Comparison of ENCODE assay signal across 8 cellular contexts in the genomic region with DNA sequence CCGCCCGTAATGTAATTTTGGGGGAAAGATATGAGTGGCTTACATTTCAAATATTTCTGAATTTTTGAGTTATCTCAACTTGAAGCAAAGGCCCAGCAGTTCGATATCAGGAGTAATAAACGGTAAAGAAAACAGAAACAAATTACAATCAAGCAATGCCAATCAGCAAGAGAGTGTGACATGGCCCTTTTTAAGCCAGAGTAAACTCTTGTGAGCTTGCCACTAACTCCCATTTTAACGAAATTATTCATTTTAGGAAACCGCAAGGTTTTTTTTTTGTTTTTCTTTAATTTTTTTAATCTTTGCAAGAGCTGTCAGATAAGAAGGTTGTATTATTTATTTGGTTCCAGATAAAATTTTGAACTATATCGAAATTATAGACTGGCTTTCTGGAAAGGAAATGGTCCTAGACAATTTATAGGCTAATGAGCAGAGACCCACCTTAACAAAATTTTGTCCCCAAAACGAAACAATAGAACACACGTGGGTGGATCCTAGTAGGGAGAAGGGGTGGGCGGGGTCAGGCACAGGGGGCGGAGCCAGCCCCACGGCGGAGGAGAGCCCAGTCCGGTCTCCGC. TPM values are rescaled to one million over a fixed set of nuclear protein-coding genes. Genes with fewer than 3 reads are reported as not detected.
DNase-seq lines count a peak whose midpoint lies in the region; ATAC-seq, FAIRE-seq and TF ChIP-seq lines count a peak whose summit lies in the region.

No MANE protein-coding gene starts in this region.

- H2BK20ac ChIP-seq in H1 (ENCODE audit: low read length), result no peak overlapping the region

- H2AFZ ChIP-seq in H1 (ENCODE audit: low read length), result no peak overlapping the region

- no peaks in the 10 kb centered on the region for H4K20me1 ChIP-seq in H1 (replicated peaks in 1 of 2; ENCODE audit: control insufficient read depth in 1 of 2, insufficient read depth in 2 of 2, low read length in 2 of 2)

- no peak for TF ChIP-seq POLR2A in A549 (IDR thresholded peaks at IDR 0.05; ENCODE audit: low read length)
- no peak for TF ChIP-seq POLR2A in H1 (IDR thresholded peaks at IDR 0.05; ENCODE audit: control extremely low read depth in 1 of 2, low read depth in 2 of 2, low read length in 2 of 2)

- 2% methylated on average over 14 of the region's 15 CpGs for WGBS in A549 (ENCODE audit: missing lambda C conversion rate)
- 35% methylated on average over 13 of the region's 15 CpGs; no CpG with 5 or more reads in 1 of the 2 experiments for WGBS in H1 (ENCODE audit: extremely low coverage in 1 of 2, insufficient coverage in 1 of 2, insufficient read length in 1 of 2, insufficient replicate concordance in 2 of 2, low coverage in 1 of 2, low lambda C conversion rate in 2 of 2, missing lambda C conversion rate in 1 of 2), 2 experiments

- no peak overlapping the region for H2AK5ac ChIP-seq in H1 (ENCODE audit: low read depth, low read length)

- no peaks in the 10 kb centered on the region for H3K79me1 ChIP-seq in H1 (ENCODE audit: low read depth, low read length)

- H4K91ac ChIP-seq in H1 (replicated peaks; ENCODE audit: insufficient read length, low read length), result no peak overlapping the region

- H3K4me1 ChIP-seq in A549 (peaks cover 13% of the 10 kb centered on the region), H1 (replicated peaks in 1 of 4; ENCODE audit: control insufficient read depth in 3 of 4, insufficient read depth in 4 of 4, low read length in 3 of 4) (no peaks in the 10 kb centered on the region), neutrophil (ENCODE audit: control insufficient read depth in 1 of 2, insufficient read depth in 1 of 2, low read depth in 1 of 2, low read length in 1 of 2) (peaks cover 6 to 17% of the 10 kb centered on the region in 2 experiments)

- no peak; a peak in 1 of 6 replicates for ATAC-seq in A549

- TF ChIP-seq EP300 in A549 (IDR thresholded peaks at IDR 0.05), result no peak
- no peak for TF ChIP-seq EP300 in H1 (IDR thresholded peaks at IDR 0.05; ENCODE audit: borderline replicate concordance in 1 of 2, low read depth in 2 of 2, low read length in 2 of 2)

- CTCF ChIA-PET in A549 (lab: Yijun Ruan, JAX), result interaction anchor here (0.7 to 1.1 kb wide), 2 partner anchors 117 to 304 kb away, joined by 3 to 8 read pairs; no protein-coding TSS in a partner anchor
- CTCF ChIA-PET in H1 (lab: Charles Lee; ENCODE audit: partially characterized antibody), result interaction anchor here (0.6 kb wide), 1 partner anchor 70 kb away, joined by 3 read pairs; no protein-coding TSS in a partner anchor

- H3K14ac ChIP-seq in H1 (ENCODE audit: insufficient read length), result no peak overlapping the region

- TF ChIP-seq RAD21 in A549 (conservative IDR thresholded peaks at IDR 0.05 in 1 of 2, IDR thresholded peaks at IDR 0.05 in 1 of 2) (no peak), H1 (IDR thresholded peaks at IDR 0.05 in 1 of 2, conservative IDR thresholded peaks at IDR 0.05 in 1 of 2; ENCODE audit: low read depth in 2 of 2, low read length in 2 of 2) (no peak)

- H4K8ac ChIP-seq in H1 (ENCODE audit: extremely low read depth, insufficient read depth, low read length), result peak overlapping the region; percentile 98; the same call in 1 of the 2 replicates

- no peak overlapping the region for H3K4ac ChIP-seq in H1 (replicated peaks; ENCODE audit: insufficient read length, low read depth, low read length)

- H3K27ac ChIP-seq in A549 (peak overlapping the region; percentile 92 to 95), H1 (ENCODE audit: low read depth, low read length) (peak overlapping the region; percentile 96; the same call in 1 of the 2 replicates), neutrophil (peak overlapping the region; percentile 89)

- POLR2A ChIA-PET in A549 (lab: Yijun Ruan, JAX) (interaction anchor here (0.6 to 1.8 kb wide), 5 partner anchors 12 to 124 kb away, joined by 3 to 9 read pairs (median 5); a partner anchor contains a TSS), H1 (lab: Charles Lee; ENCODE audit: partially characterized antibody) (interaction anchor here (0.8 to 1.9 kb wide), 8 partner anchors 10 to 33 kb away, joined by 3 to 7 read pairs (median 6); a partner anchor contains a TSS)

- H2BK15ac ChIP-seq in H1 (ENCODE audit: low read length), result no peak overlapping the region

- no peak overlapping the region for H3K56ac ChIP-seq in H1 (replicated peaks; ENCODE audit: insufficient read length, low read depth, low read length)

- H4K5ac ChIP-seq in H1 (ENCODE audit: insufficient read length, low read depth, low read length), result no peak overlapping the region

- H3K9me3 ChIP-seq in A549 (no peaks in the 10 kb centered on the region), H1 (ENCODE audit: insufficient read depth in 2 of 2, low read depth in 1 of 2, low read length in 1 of 2) (peaks cover 0 to 6% of the 10 kb centered on the region in 2 experiments; a peak in 2 of 4 replicates), neutrophil (no peaks in the 10 kb centered on the region)

- no peak overlapping the region for H3K23ac ChIP-seq in H1 (ENCODE audit: insufficient read length)

- H3K4me3 ChIP-seq in A549, result peak overlapping the region; percentile 79
- H3K4me3 ChIP-seq in WI38 (ENCODE audit: low read depth, low read length), result peak overlapping the region; percentile 95
- peak overlapping the region; percentile 89 to 99 (median 96) for H3K4me3 ChIP-seq in H1 (ENCODE audit: extremely low read depth in 1 of 4, insufficient read depth in 2 of 4, low read depth in 3 of 4, low read length in 4 of 4)
- H3K4me3 ChIP-seq in neutrophil (ENCODE audit: low read depth in 1 of 2, low read length in 1 of 2), result peak overlapping the region; percentile 83 to 86

- no peak overlapping the region; the same call in 1 of the 2 replicates for H2BK12ac ChIP-seq in H1 (ENCODE audit: low read depth, low read length)

- TF ChIP-seq CTCF in A549 (IDR thresholded peaks at IDR 0.05) (no peak; the same call in 2 of the 3 replicates), WI38 (IDR thresholded peaks at IDR 0.05; ENCODE audit: low read depth, low read length) (no peak), H1 (IDR thresholded peaks at IDR 0.05; ENCODE audit: control extremely low read depth in 1 of 3, insufficient read depth in 1 of 3, low read depth in 1 of 3, low read length in 3 of 3) (no peak), neutrophil (IDR thresholded peaks at IDR 0.05) (no peak)

- FAIRE-seq in A549 (lab: Jason Lieb, UNC) (no peak), H1 (lab: Jason Lieb, UNC) (no peak)

- H3K18ac ChIP-seq in H1 (ENCODE audit: extremely low read depth, low read length), result no peak overlapping the region

- peak overlapping the region; percentile 98; the same call in 1 of the 2 replicates for H2BK5ac ChIP-seq in H1 (ENCODE audit: low read depth, low read length)

- H3K4me2 ChIP-seq in A549, result peak overlapping the region; percentile 88
- H3K4me2 ChIP-seq in H1 (ENCODE audit: insufficient read depth in 1 of 2, low read depth in 2 of 2, low read length in 2 of 2), result peak overlapping the region; percentile 70 to 71; a peak in 3 of 4 replicates

- peaks cover 6% of the 10 kb centered on the region; the same call in 1 of the 2 replicates for H3K23me2 ChIP-seq in H1 (ENCODE audit: low read depth, low read length)

- H3K9ac ChIP-seq in H1 (replicated peaks in 1 of 4; ENCODE audit: extremely low read depth in 1 of 4, low read depth in 3 of 4, low read length in 3 of 4), result peak overlapping the region in 2 of 4 experiments; percentile 96 to 97; a peak in 5 of 7 replicates

- peaks cover 0 to 22% of the 10 kb centered on the region in 2 experiments; a peak in 3 of 4 replicates for H3K79me2 ChIP-seq in H1 (ENCODE audit: control insufficient read depth in 1 of 2, insufficient read depth in 2 of 2, low read length in 2 of 2)

- no peak overlapping the region for H2BK120ac ChIP-seq in H1 (replicated peaks; ENCODE audit: low read depth, low read length)

- DNase-seq in A549 (ENCODE audit: low read depth in 1 of 2, low spot score in 1 of 2) (peak in 1 of 2 experiments; percentile 95), GM19238 (ENCODE audit: insufficient read length, low spot score) (peak; percentile 93), H1 (ENCODE audit: low read depth in 1 of 2, low spot score in 2 of 2) (no peak), C1 segment of cervical spinal cord (lab: John Stamatoyannopoulos, UW) (no peak), SHP77 (lab: John Stamatoyannopoulos, UW) (no peak), LoVo (ENCODE audit: low spot score) (no peak)

- H3K36me3 ChIP-seq in H1 (ENCODE audit: control insufficient read depth in 2 of 4, insufficient read depth in 4 of 4, low read length in 3 of 4) (peaks cover 0 to 7% (median 0%) of the 10 kb centered on the region in 4 experiments; a peak in 2 of 8 replicates), neutrophil (no peaks in the 10 kb centered on the region)

- H3K27me3 ChIP-seq in H1 (replicated peaks in 1 of 4; ENCODE audit: control insufficient read depth in 3 of 4, extremely low read depth in 1 of 4, insufficient read depth in 3 of 4, low read length in 3 of 4), result no peaks in the 10 kb centered on the region
- H3K27me3 ChIP-seq in neutrophil, result no peaks in the 10 kb centered on the region

RNA-seq across cellular contexts. Expression of a gene that starts 17.4 kb away (rescaled TPM):
- 115 and 118 TPM in 2 replicates for polyA plus RNA-seq in A549 (2011; rRNA removed)
- polyA plus RNA-seq in A549 (2012; cell fraction: cytosol; rRNA removed), result 22.7 and 23.7 TPM in 2 replicates
- 7.8 and 13.5 TPM in 2 replicates for polyA plus RNA-seq in A549 (2012; cell fraction: nucleus; rRNA removed)
- polyA plus RNA-seq in A549 (2017; fragmentation: RNase III; extraction: RNeasy Plus Mini Kit Qiagen cat#74134 plus additional on column Dnase treatment), result 62.7 to 66.4 TPM (median 63.6 TPM) in 3 replicates
- 26.1 and 77.0 TPM in 2 replicates for polyA minus RNA-seq in A549 (2011; rRNA and poly(A)+ RNA removed)
- total RNA-seq in H1 (2021; fragmentation: NEBNext Ultra II Directional; extraction: Animal tissue kit (Norgen Biotek cat#: 25700)), result 52.1 and 63.4 TPM in 2 replicates
- 19.5 and 39.9 TPM in 2 replicates for polyA plus RNA-seq in H1 (2011; rRNA removed)
- polyA plus RNA-seq in H1 (2011; cell fraction: cytosol; rRNA removed), result 44.8 TPM
- 15.9 TPM for polyA plus RNA-seq in H1 (2011; cell fraction: nucleus; rRNA removed)
- 49.4 to 88.0 TPM (median 55.9 TPM) in 4 replicates for polyA plus RNA-seq in H1 (2012, experiment 1 of 2)
- polyA plus RNA-seq in H1 (2012, experiment 2 of 2), result 11.4 TPM
- 61.3 TPM for polyA plus RNA-seq in H1 (2013, experiment 1 of 2)
- 60.5 TPM for polyA plus RNA-seq in H1 (2013, experiment 2 of 2)
- polyA minus RNA-seq in H1 (2011; rRNA and poly(A)+ RNA removed), result 24.2 and 35.2 TPM in 2 replicates
- 86.9 TPM for polyA minus RNA-seq in H1 (2011; cell fraction: cytosol; rRNA and poly(A)+ RNA removed)
- 53.5 TPM for polyA minus RNA-seq in H1 (2011; cell fraction: nucleus; rRNA and poly(A)+ RNA removed)

RNA-seq across cellular contexts. Expression of a gene that starts 27.9 kb away (rescaled TPM):
- 19.0 and 35.2 TPM in 2 replicates for polyA plus RNA-seq in A549 (2011; rRNA removed)
- 15.8 and 16.0 TPM in 2 replicates for polyA plus RNA-seq in A549 (2012; cell fraction: cytosol; rRNA removed)
- 5.2 and 13.0 TPM in 2 replicates for polyA plus RNA-seq in A549 (2012; cell fraction: nucleus; rRNA removed)
- polyA plus RNA-seq in A549 (2017; fragmentation: RNase III; extraction: RNeasy Plus Mini Kit Qiagen cat#74134 plus additional on column Dnase treatment), result 26.7 to 33.1 TPM (median 26.7 TPM) in 3 replicates
- 3.6 and 5.5 TPM in 2 replicates for polyA minus RNA-seq in A549 (2011; rRNA and poly(A)+ RNA removed)
- total RNA-seq in H1 (2021; fragmentation: NEBNext Ultra II Directional; extraction: Animal tissue kit (Norgen Biotek cat#: 25700)), result 75.7 and 82.8 TPM in 2 replicates
- 69.0 and 72.2 TPM in 2 replicates for polyA plus RNA-seq in H1 (2011; rRNA removed)
- 69.9 TPM for polyA plus RNA-seq in H1 (2011; cell fraction: cytosol; rRNA removed)
- polyA plus RNA-seq in H1 (2011; cell fraction: nucleus; rRNA removed), result 25.3 TPM
- 45.3 to 56.4 TPM (median 52.1 TPM) in 4 replicates for polyA plus RNA-seq in H1 (2012, experiment 1 of 2)
- polyA plus RNA-seq in H1 (2012, experiment 2 of 2), result 73.3 TPM
- 65.3 TPM for polyA plus RNA-seq in H1 (2013, experiment 1 of 2)
- polyA plus RNA-seq in H1 (2013, experiment 2 of 2), result 64.6 TPM
- 5.4 and 6.4 TPM in 2 replicates for polyA minus RNA-seq in H1 (2011; rRNA and poly(A)+ RNA removed)
- 22.3 TPM for polyA minus RNA-seq in H1 (2011; cell fraction: cytosol; rRNA and poly(A)+ RNA removed)
- polyA minus RNA-seq in H1 (2011; cell fraction: nucleus; rRNA and poly(A)+ RNA removed), result 25.9 TPM

RNA-seq across cellular contexts. Expression of a gene that starts 50.3 kb away (rescaled TPM):
- polyA plus RNA-seq in A549 (2011; rRNA removed) (196 and 236 TPM in 2 replicates), A549 (2017; fragmentation: RNase III; extraction: RNeasy Plus Mini Kit Qiagen cat#74134 plus additional on column Dnase treatment) (300 to 327 TPM (median 311 TPM) in 3 replicates), H1 (2011; rRNA removed) (71.5 and 122 TPM in 2 replicates)
- polyA plus RNA-seq in A549 (2012; cell fraction: cytosol; rRNA removed), result 159 and 167 TPM in 2 replicates
- 113 and 130 TPM in 2 replicates for polyA plus RNA-seq in A549 (2012; cell fraction: nucleus; rRNA removed)
- polyA minus RNA-seq in A549 (2011; rRNA and poly(A)+ RNA removed), result 55.1 and 71.4 TPM in 2 replicates
- total RNA-seq in H1 (2021; fragmentation: NEBNext Ultra II Directional; extraction: Animal tissue kit (Norgen Biotek cat#: 25700)), result 338 and 342 TPM in 2 replicates
- polyA plus RNA-seq in H1 (2011; cell fraction: cytosol; rRNA removed), result 183 TPM
- 84.8 TPM for polyA plus RNA-seq in H1 (2011; cell fraction: nucleus; rRNA removed)
- polyA plus RNA-seq in H1 (2012, experiment 1 of 2), result 277 to 373 TPM (median 302 TPM) in 4 replicates
- 104 TPM for polyA plus RNA-seq in H1 (2012, experiment 2 of 2)
- 210 TPM for polyA plus RNA-seq in H1 (2013, experiment 1 of 2)
- 201 TPM for polyA plus RNA-seq in H1 (2013, experiment 2 of 2)
- polyA minus RNA-seq in H1 (2011; rRNA and poly(A)+ RNA removed), result 95.7 and 97.5 TPM in 2 replicates
- 70.8 TPM for polyA minus RNA-seq in H1 (2011; cell fraction: cytosol; rRNA and poly(A)+ RNA removed)
- polyA minus RNA-seq in H1 (2011; cell fraction: nucleus; rRNA and poly(A)+ RNA removed), result 71.0 TPM
